Comparison of ENCODE assay signal across 14 cellular contexts in the genomic region with DNA sequence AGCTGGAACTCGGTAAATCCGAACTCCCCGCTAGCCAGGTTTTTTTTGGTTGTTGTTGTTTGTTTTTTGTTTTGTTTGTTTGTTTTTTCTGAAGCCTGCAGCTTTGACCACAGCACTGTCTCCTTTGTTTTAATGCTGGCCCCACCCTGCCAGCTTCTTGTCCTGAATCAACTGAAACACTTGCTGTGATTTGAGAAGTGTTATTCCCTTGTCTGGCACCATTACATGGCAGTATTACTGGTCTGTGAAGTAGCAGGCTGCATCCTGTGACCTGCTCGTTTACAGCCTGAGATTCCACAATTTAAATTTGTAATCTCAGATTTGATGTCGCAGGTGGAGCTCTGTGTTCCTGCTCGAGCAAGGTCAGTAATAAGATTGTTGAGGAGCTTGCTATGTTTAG. TPM values are rescaled to one million over a fixed set of nuclear protein-coding genes. Genes with fewer than 3 reads are reported as not detected.
DNase-seq lines count a peak whose midpoint lies in the region; ATAC-seq and TF ChIP-seq lines count a peak whose summit lies in the region.
"Had no signal": no experiment of that assay in that cellular context is flagged by ENCODE, and none has a peak within 500 bp of the region (broad histone marks: within the 10 kb centered on the region; RNA-seq: fewer than 3 reads in every experiment).

No MANE protein-coding gene starts in this region.

- no peak overlapping the region for H3K4me3 ChIP-seq in HUES48 (ENCODE audit: low read depth, low read length)
- no peak overlapping the region for H3K4me3 ChIP-seq in esophagus muscularis mucosa
- peak overlapping the region; percentile 28 for H3K4me3 ChIP-seq in psoas muscle
- H3K4me3 ChIP-seq: HAP-1 had no signal

- H3K9me3 ChIP-seq in HUES48 (ENCODE audit: control insufficient read depth, insufficient read depth, low read length) (no peaks in the 10 kb centered on the region), esophagus muscularis mucosa (no peaks in the 10 kb centered on the region), psoas muscle (no peaks in the 10 kb centered on the region)
- H3K9me3 ChIP-seq: BE2C, Caco-2, HAP-1 had no signal

- TF ChIP-seq POLR2A in esophagus muscularis mucosa (IDR thresholded peaks at IDR 0.05; ENCODE audit: low read depth), result no peak

- no peaks in the 10 kb centered on the region for H3K9me3 Mint-ChIP-seq in activated T-helper 2 cell treated with anti-CD3 and anti-CD28 coated beads, Interferon-gamma antibody, Interleukin-2, Interleukin-4, amounts not matched to agents 10 μg/mL and 5 μg/mL and 100 μg/mL, durations not matched to agents 14 hours and 24 hours and 36 hours
- H3K9me3 Mint-ChIP-seq: CD4-positive, alpha-beta T cell had no signal

- no peak overlapping the region for H3K4me3 Mint-ChIP-seq in activated T-helper 2 cell treated with anti-CD3 and anti-CD28 coated beads, Interferon-gamma antibody, Interleukin-2, Interleukin-4, amounts not matched to agents 10 μg/mL and 5 μg/mL and 100 μg/mL, durations not matched to agents 14 hours and 24 hours and 36 hours (ENCODE audit: low read depth)
- H3K4me3 Mint-ChIP-seq: CD4-positive, alpha-beta T cell had no signal

- 56% methylated on average over 6 of the region's 6 CpGs for WGBS in esophagus muscularis mucosa
- 12 to 27% (median 19%) methylated on average over 6 of the region's 6 CpGs for WGBS in psoas muscle, 3 donors

- H3K36me3 ChIP-seq in HUES48 (ENCODE audit: control insufficient read depth, insufficient read depth, low read length), result no peaks in the 10 kb centered on the region
- H3K36me3 ChIP-seq in esophagus muscularis mucosa, result no peaks in the 10 kb centered on the region
- peaks cover 0 to 3% of the 10 kb centered on the region in 2 donors for H3K36me3 ChIP-seq in psoas muscle (ENCODE audit: insufficient read depth in 1 of 2, low read depth in 1 of 2)
- H3K36me3 ChIP-seq: BE2C, HAP-1 had no signal

- no peaks in the 10 kb centered on the region for H3K36me3 Mint-ChIP-seq in activated T-helper 2 cell treated with anti-CD3 and anti-CD28 coated beads, Interferon-gamma antibody, Interleukin-2, Interleukin-4, amounts not matched to agents 10 μg/mL and 5 μg/mL and 100 μg/mL, durations not matched to agents 14 hours and 24 hours and 36 hours (ENCODE audit: low read depth)

- no peak for TF ChIP-seq CTCF in esophagus muscularis mucosa (IDR thresholded peaks at IDR 0.05)
- TF ChIP-seq CTCF in psoas muscle (IDR thresholded peaks at IDR 0.05), result no peak

- H3K27me3 ChIP-seq in HUES48 (ENCODE audit: control insufficient read depth, insufficient read depth, low read length) (peaks cover 82% of the 10 kb centered on the region), esophagus muscularis mucosa (peaks cover 0 to 4% (median 0%) of the 10 kb centered on the region in 4 donors), psoas muscle (ENCODE audit: insufficient read depth in 3 of 3, low read length in 2 of 3) (no peaks in the 10 kb centered on the region)

- H3K27me3 Mint-ChIP-seq in activated T-helper 2 cell treated with anti-CD3 and anti-CD28 coated beads, Interferon-gamma antibody, Interleukin-2, Interleukin-4, amounts not matched to agents 10 μg/mL and 5 μg/mL and 100 μg/mL, durations not matched to agents 14 hours and 24 hours and 36 hours (ENCODE audit: low read depth), result peaks cover 20% of the 10 kb centered on the region

- DNase-seq in esophagus muscularis mucosa (ENCODE audit: extremely low spot score) (peak; percentile 66), psoas muscle (no peak)
- DNase-seq in activated T-helper 2 cell treated with anti-CD3 and anti-CD28 coated beads, Interferon-gamma antibody, Interleukin-2, Interleukin-4, amounts not matched to agents 10 μg/mL and 5 μg/mL and 100 μg/mL, durations not matched to agents 14 hours and 24 hours and 36 hours (ENCODE audit: low spot score), result no peak
- DNase-seq: ACHN; BE2C; C1 segment of cervical spinal cord; Caco-2; CD4-positive, alpha-beta T cell had no signal

- no peak for TF ChIP-seq EP300 in esophagus muscularis mucosa (IDR thresholded peaks at IDR 0.05)

- intact Hi-C loops in esophagus muscularis mucosa (cut with DNase I), result no loop called here
- intact Hi-C loops in psoas muscle (cut with DNase I), result loop anchor here (2.0 to 10.0 kb wide), 4 partner anchors 34 to 86 kb away; no protein-coding TSS in a partner anchor
- intact Hi-C loops in activated T-helper 2 cell treated with anti-CD3 and anti-CD28 coated beads, Interferon-gamma antibody, Interleukin-2, Interleukin-4, amounts not matched to agents 10 μg/mL and 5 μg/mL and 100 μg/mL, durations not matched to agents 14 hours and 24 hours and 36 hours (cut with micrococcal nuclease), result no loop called here

- ATAC-seq in psoas muscle, result peak; percentile 5 to 58 (median 30)
- ATAC-seq in HG02884 (IDR thresholded peaks at IDR 0.05; ENCODE audit: unreplicated experiment), result no peak
- ATAC-seq in GM21717 (IDR thresholded peaks at IDR 0.05; ENCODE audit: unreplicated experiment), result no peak

- H3K4me1 ChIP-seq in HUES48 (ENCODE audit: control insufficient read depth, insufficient read depth, low read length) (peaks cover 32% of the 10 kb centered on the region), esophagus muscularis mucosa (peaks cover 4 to 12% (median 10%) of the 10 kb centered on the region in 4 donors), psoas muscle (peaks cover 30% of the 10 kb centered on the region)
- H3K4me1 ChIP-seq: BE2C, HAP-1 had no signal

- no peak overlapping the region for H3K27ac Mint-ChIP-seq in activated T-helper 2 cell treated with anti-CD3 and anti-CD28 coated beads, Interferon-gamma antibody, Interleukin-2, Interleukin-4, amounts not matched to agents 10 μg/mL and 5 μg/mL and 100 μg/mL, durations not matched to agents 14 hours and 24 hours and 36 hours
- H3K27ac Mint-ChIP-seq: CD4-positive, alpha-beta T cell had no signal

- no peak overlapping the region for H3K9ac ChIP-seq in HUES48 (ENCODE audit: low read depth, low read length)

- no peaks in the 10 kb centered on the region for H3K4me1 Mint-ChIP-seq in activated T-helper 2 cell treated with anti-CD3 and anti-CD28 coated beads, Interferon-gamma antibody, Interleukin-2, Interleukin-4, amounts not matched to agents 10 μg/mL and 5 μg/mL and 100 μg/mL, durations not matched to agents 14 hours and 24 hours and 36 hours (ENCODE audit: low read depth)

- peak overlapping the region; percentile 33 for H3K27ac ChIP-seq in HUES48 (ENCODE audit: low read depth, low read length)
- no peak overlapping the region for H3K27ac ChIP-seq in esophagus muscularis mucosa (replicated peaks in 1 of 4)
- H3K27ac ChIP-seq in psoas muscle, result peak overlapping the region; percentile 91

RNA-seq across cellular contexts. Expression of a gene that starts 1.4 kb away (rescaled TPM):
- total RNA-seq in esophagus muscularis mucosa, result not detected
- total RNA-seq in psoas muscle, result 10 to 100 TPM; 13.1 to 37.4 (median 21.2) TPM
- 1 to 10 TPM; 2.7 to 8.6 (median 5.8) TPM for polyA plus RNA-seq in psoas muscle
- total RNA-seq in activated T-helper 2 cell treated with anti-CD3 and anti-CD28 coated beads, Interferon-gamma antibody, Interleukin-2, Interleukin-4, amounts not matched to agents 10 μg/mL and 5 μg/mL and 100 μg/mL, durations not matched to agents 14 hours and 24 hours and 36 hours, result not detected in 2 replicates
- total RNA-seq: Caco-2; CD4-positive, alpha-beta T cell; H1; HT-29 had no signal

RNA-seq across cellular contexts. Expression of a gene that starts 45.2 kb away (rescaled TPM):
- total RNA-seq in esophagus muscularis mucosa (not detected), psoas muscle (not detected)
- polyA plus RNA-seq in psoas muscle, result not detected
- total RNA-seq in activated T-helper 2 cell treated with anti-CD3 and anti-CD28 coated beads, Interferon-gamma antibody, Interleukin-2, Interleukin-4, amounts not matched to agents 10 μg/mL and 5 μg/mL and 100 μg/mL, durations not matched to agents 14 hours and 24 hours and 36 hours, result not detected in 2 replicates
- total RNA-seq: Caco-2; CD4-positive, alpha-beta T cell; H1; HT-29 had no signal
- polyA plus RNA-seq: H1 had no signal

Comparison
In these comparisons a context has a peak if more than half of its experiments do, and no peak if none do; other contexts are left out.
1. H3K27ac ChIP-seq: peak in HUES48 (single experiment) and psoas muscle (single experiment); none in esophagus muscularis mucosa (0 of 4).
2. ATAC-seq: peak in psoas muscle (4 of 4); none in HG02884 (single experiment) and GM21717 (single experiment).
3. RNA of a gene that starts 1.4 kb away (total RNA-seq): 13.1 to 37.4 TPM in psoas muscle; not detected in esophagus muscularis mucosa and not detected in activated T-helper 2 cell treated with anti-CD3 and anti-CD28 coated beads, Interferon-gamma antibody, Interleukin-2, Interleukin-4, amounts not matched to agents 10 μg/mL and 5 μg/mL and 100 μg/mL, durations not matched to agents 14 hours and 24 hours and 36 hours; every median in the first group is over 10 times any median in the second.
4. intact Hi-C loops: an anchor here in psoas muscle (2.0 to 10.0 kb wide); none called in esophagus muscularis mucosa and activated T-helper 2 cell treated with anti-CD3 and anti-CD28 coated beads, Interferon-gamma antibody, Interleukin-2, Interleukin-4, amounts not matched to agents 10 μg/mL and 5 μg/mL and 100 μg/mL, durations not matched to agents 14 hours and 24 hours and 36 hours.